Comparison of ENCODE assay signal across 8 cellular contexts in the genomic region with DNA sequence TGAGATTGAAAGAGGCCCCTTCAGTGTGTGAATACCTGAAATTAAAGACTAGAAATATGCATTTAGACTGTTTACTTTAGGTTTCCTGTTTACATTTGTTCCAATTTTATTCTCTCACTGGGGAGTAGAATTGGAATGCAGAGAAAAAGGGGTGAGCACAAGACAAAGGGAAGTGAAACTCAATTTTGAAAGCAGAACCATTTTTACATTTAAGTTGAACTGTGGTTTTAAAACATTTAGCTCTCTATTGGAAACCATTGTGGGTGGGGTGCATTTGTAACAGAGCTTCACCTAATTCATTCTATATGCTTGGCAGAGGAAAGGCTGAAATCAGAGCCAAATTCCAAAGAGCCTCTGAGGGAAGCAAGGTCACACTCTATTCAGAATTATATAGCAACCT.
DNase-seq lines count a peak whose midpoint lies in the region; ATAC-seq and TF ChIP-seq lines count a peak whose summit lies in the region.

No MANE protein-coding gene starts in this region.

- no peak overlapping the region for H3K27ac ChIP-seq in CD4-positive, alpha-beta memory T cell (ENCODE audit: low read depth, low read length)

- H3K4me1 ChIP-seq in CD4-positive, alpha-beta memory T cell (ENCODE audit: insufficient read depth, low read length) = peaks cover 37% of the 10 kb centered on the region

- no peak overlapping the region for H3K4me3 Mint-ChIP-seq in T-helper 1 cell treated with Interleukin-12 subunit alpha and Interleukin-12 subunit beta and Interleukin-4 antibody, amounts not matched to agents 30 μg/mL and 1 μg/mL, for 36 hours
- H3K4me3 Mint-ChIP-seq in CD4-positive, alpha-beta memory T cell = peak overlapping the region in 2 of 8 donors; percentile 9 to 32
- no peak overlapping the region for H3K4me3 Mint-ChIP-seq in chondrocyte (ENCODE audit: unreplicated experiment)

- DNase-seq in AG10803 (ENCODE audit: low read depth) (peak; percentile 5), chondrocyte (ENCODE audit: low spot score) (no peak), midbrain (lab: John Stamatoyannopoulos, UW) (no peak), hippocampal formation (lab: John Stamatoyannopoulos, UW) (no peak)
- no peak for DNase-seq in CD4-positive, alpha-beta memory T cell

- CTCF ChIA-PET in CD4-positive, alpha-beta memory T cell (lab: Charles Lee; ENCODE audit: partially characterized antibody) = no interaction called here

- no peaks in the 10 kb centered on the region for H3K9me3 ChIP-seq in CD4-positive, alpha-beta memory T cell (ENCODE audit: control insufficient read depth in 1 of 2, low read length in 2 of 2)

- intact Hi-C loops in CD4-positive, alpha-beta memory T cell (cut with micrococcal nuclease) = loop anchor here (10.0 kb wide), 1 partner anchor 1650 kb away; a partner anchor contains a TSS

- no peak for TF ChIP-seq CTCF in AG10803 (conservative IDR thresholded peaks at IDR 0.05; ENCODE audit: low read length)
- no peak for TF ChIP-seq CTCF in chondrocyte (IDR thresholded peaks at IDR 0.05)

- H3K4me3 ChIP-seq in AG10803 (ENCODE audit: low read length) = no peak overlapping the region
- H3K4me3 ChIP-seq in CD4-positive, alpha-beta memory T cell (ENCODE audit: low read length in 2 of 2) = no peak overlapping the region

- ATAC-seq in GM19452 (IDR thresholded peaks at IDR 0.05; ENCODE audit: unreplicated experiment) (peak; percentile 57), HG03159 (IDR thresholded peaks at IDR 0.05; ENCODE audit: unreplicated experiment) (peak; percentile 64)

- peaks cover 41% of the 10 kb centered on the region for H3K4me1 Mint-ChIP-seq in T-helper 1 cell treated with Interleukin-12 subunit alpha and Interleukin-12 subunit beta and Interleukin-4 antibody, amounts not matched to agents 30 μg/mL and 1 μg/mL, for 36 hours (ENCODE audit: low read depth)
- peaks cover 19 to 51% (median 39%) of the 10 kb centered on the region in 4 donors for H3K4me1 Mint-ChIP-seq in CD4-positive, alpha-beta memory T cell
- peaks cover 39% of the 10 kb centered on the region for H3K4me1 Mint-ChIP-seq in chondrocyte (ENCODE audit: low read depth)

- no peaks in the 10 kb centered on the region for H3K27me3 Mint-ChIP-seq in T-helper 1 cell treated with Interleukin-12 subunit alpha and Interleukin-12 subunit beta and Interleukin-4 antibody, amounts not matched to agents 30 μg/mL and 1 μg/mL, for 36 hours (ENCODE audit: low read depth)
- H3K27me3 Mint-ChIP-seq in CD4-positive, alpha-beta memory T cell = no peaks in the 10 kb centered on the region
- no peaks in the 10 kb centered on the region for H3K27me3 Mint-ChIP-seq in chondrocyte (ENCODE audit: low read depth)

- POLR2A ChIA-PET in CD4-positive, alpha-beta memory T cell (lab: Charles Lee; ENCODE audit: partially characterized antibody) = interaction anchor here (1.0 to 1.8 kb wide), 3 partner anchors 10 to 211 kb away, joined by 3 to 5 read pairs (median 4); no protein-coding TSS in a partner anchor

- H3K36me3 Mint-ChIP-seq in T-helper 1 cell treated with Interleukin-12 subunit alpha and Interleukin-12 subunit beta and Interleukin-4 antibody, amounts not matched to agents 30 μg/mL and 1 μg/mL, for 36 hours (ENCODE audit: low read depth) = peaks cover 8% of the 10 kb centered on the region
- H3K36me3 Mint-ChIP-seq in CD4-positive, alpha-beta memory T cell = no peaks in the 10 kb centered on the region
- H3K36me3 Mint-ChIP-seq in chondrocyte (ENCODE audit: low read depth) = no peaks in the 10 kb centered on the region

- no peaks in the 10 kb centered on the region for H3K27me3 ChIP-seq in CD4-positive, alpha-beta memory T cell (ENCODE audit: insufficient read depth, low read length)

- peak overlapping the region; percentile 41 for H3K27ac Mint-ChIP-seq in T-helper 1 cell treated with Interleukin-12 subunit alpha and Interleukin-12 subunit beta and Interleukin-4 antibody, amounts not matched to agents 30 μg/mL and 1 μg/mL, for 36 hours
- peak overlapping the region in 3 of 7 donors; percentile 8 to 68 (median 40) for H3K27ac Mint-ChIP-seq in CD4-positive, alpha-beta memory T cell
- H3K27ac Mint-ChIP-seq in chondrocyte (ENCODE audit: unreplicated experiment) = no peak overlapping the region

- no peaks in the 10 kb centered on the region for H3K9me3 Mint-ChIP-seq in T-helper 1 cell treated with Interleukin-12 subunit alpha and Interleukin-12 subunit beta and Interleukin-4 antibody, amounts not matched to agents 30 μg/mL and 1 μg/mL, for 36 hours
- H3K9me3 Mint-ChIP-seq in CD4-positive, alpha-beta memory T cell = peaks cover 0 to 4% (median 0%) of the 10 kb centered on the region in 8 donors
- no peaks in the 10 kb centered on the region for H3K9me3 Mint-ChIP-seq in chondrocyte (ENCODE audit: low read depth)

- no peaks in the 10 kb centered on the region for H3K36me3 ChIP-seq in CD4-positive, alpha-beta memory T cell (ENCODE audit: insufficient read depth, low read length)
